In genomic region chr4:108359936-108360681, GRCh38 we compare ENCODE assay signal across 1 cellular context.
TF ChIP-seq lines count a peak whose summit lies in the region.

No MANE protein-coding gene starts in this region.

TF ChIP-seq in K562, 482 proteins besides CTCF, POLR2A, EP300 and RAD21 (continued from another document):
- TF ChIP-seq STAT6 (CRISPR knock-in tag; IDR thresholded peaks at IDR 0.05) (peak; percentile 41; the same call in 1 of the 2 replicates), NR2C2 (CRISPR knock-in tag; IDR thresholded peaks at IDR 0.05) (peak; percentile 60; the same call in 1 of the 2 replicates), NR2C2 (tag; IDR thresholded peaks at IDR 0.05) (no peak), ETV1 (tag; conservative IDR thresholded peaks at IDR 0.05; ENCODE audit: low read depth) (peak; percentile 36; the same call in 1 of the 2 replicates), ZNF431 (CRISPR knock-in tag; IDR thresholded peaks at IDR 0.05) (peak; percentile 69; the same call in 1 of the 2 replicates), GATA2 (CRISPR knock-in tag; IDR thresholded peaks at IDR 0.05) (peak; percentile 76; the same call in 1 of the 2 replicates), CHD1 (IDR thresholded peaks at IDR 0.05; ENCODE audit: low read length) (no peak), C11orf30 (IDR thresholded peaks at IDR 0.05; ENCODE audit: low read depth) (peak; percentile 79), TBP (optimal IDR thresholded peaks at IDR 0.05; ENCODE audit: low read depth, low read length) (peak; percentile 57), ZNF561 (CRISPR knock-in tag; conservative IDR thresholded peaks at IDR 0.05) (no peak), CREM (IDR thresholded peaks at IDR 0.05; ENCODE audit: low read depth) (peak; percentile 50), POU5F1 (IDR thresholded peaks at IDR 0.05; ENCODE audit: borderline replicate concordance, low read depth, low read length, partially characterized antibody) (no peak), GTF2A2 (tag; IDR thresholded peaks at IDR 0.05) (no peak), MTA2 (IDR thresholded peaks at IDR 0.05; ENCODE audit: low read depth) (peak; percentile 28; the same call in 1 of the 2 replicates), CBX3 (IDR thresholded peaks at IDR 0.05; ENCODE audit: borderline replicate concordance in 1 of 2, low read length in 2 of 2) (peak in 1 of 2 experiments; percentile 62; a peak in 1 of 3 replicates), UBTF (IDR thresholded peaks at IDR 0.05; ENCODE audit: borderline replicate concordance in 1 of 2, low read depth in 2 of 2, low read length in 2 of 2) (peak in 1 of 2 experiments; percentile 85; a peak in 2 of 4 replicates), TAF1 (IDR thresholded peaks at IDR 0.05; ENCODE audit: control insufficient read depth, extremely low read depth, insufficient read depth, low read length, severe bottlenecking) (peak; percentile 26), GABPA (tag; conservative IDR thresholded peaks at IDR 0.05; ENCODE audit: low read depth) (no peak), IRF2 (CRISPR knock-in tag; IDR thresholded peaks at IDR 0.05) (no peak), FOXJ3 (CRISPR knock-in tag; IDR thresholded peaks at IDR 0.05) (no peak)
- TF ChIP-seq, protein P1, sequence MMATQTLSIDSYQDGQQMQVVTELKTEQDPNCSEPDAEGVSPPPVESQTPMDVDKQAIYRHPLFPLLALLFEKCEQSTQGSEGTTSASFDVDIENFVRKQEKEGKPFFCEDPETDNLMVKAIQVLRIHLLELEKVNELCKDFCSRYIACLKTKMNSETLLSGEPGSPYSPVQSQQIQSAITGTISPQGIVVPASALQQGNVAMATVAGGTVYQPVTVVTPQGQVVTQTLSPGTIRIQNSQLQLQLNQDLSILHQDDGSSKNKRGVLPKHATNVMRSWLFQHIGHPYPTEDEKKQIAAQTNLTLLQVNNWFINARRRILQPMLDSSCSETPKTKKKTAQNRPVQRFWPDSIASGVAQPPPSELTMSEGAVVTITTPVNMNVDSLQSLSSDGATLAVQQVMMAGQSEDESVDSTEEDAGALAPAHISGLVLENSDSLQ (IDR thresholded peaks at IDR 0.05), result peak; percentile 54
- TF ChIP-seq, protein P2, sequence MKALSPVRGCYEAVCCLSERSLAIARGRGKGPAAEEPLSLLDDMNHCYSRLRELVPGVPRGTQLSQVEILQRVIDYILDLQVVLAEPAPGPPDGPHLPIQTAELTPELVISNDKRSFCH (CRISPR knock-in tag; IDR thresholded peaks at IDR 0.05), result no peak
- TF ChIP-seq, protein P2 (tag; IDR thresholded peaks at IDR 0.05), result no peak
